Comparison of ENCODE assay signal across 16 cellular contexts in the genomic region with DNA sequence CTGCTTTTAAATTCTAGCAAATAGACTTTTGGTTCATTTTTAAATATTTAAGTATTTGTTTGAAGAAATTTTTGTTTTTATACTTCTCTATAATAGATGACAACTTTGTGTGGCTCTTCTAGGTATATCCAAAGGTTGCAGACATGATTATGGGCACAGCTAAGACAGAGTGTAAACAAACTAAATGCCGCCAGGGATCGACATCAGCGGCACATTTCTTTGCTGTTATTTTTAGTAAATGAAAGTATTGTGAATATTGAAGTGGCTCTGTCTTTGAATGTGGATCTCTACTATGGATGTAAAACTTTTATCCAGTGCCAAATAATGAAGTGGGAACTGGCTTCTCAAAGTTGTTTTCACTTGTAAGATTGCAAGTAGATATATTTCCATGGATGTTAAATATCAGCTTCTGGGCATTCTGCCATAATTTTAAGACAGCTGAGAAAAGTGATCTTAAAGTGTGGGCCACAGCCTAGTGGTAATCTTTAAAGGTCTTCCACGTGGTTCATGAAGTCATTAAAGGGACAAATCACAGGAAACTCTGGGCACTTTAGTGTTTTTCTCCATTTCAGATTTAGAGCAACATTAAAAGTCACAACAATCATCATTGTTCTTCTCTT.
DNase-seq lines count a peak whose midpoint lies in the region; ATAC-seq and TF ChIP-seq lines count a peak whose summit lies in the region.
"Had no signal": no experiment of that assay in that cellular context is flagged by ENCODE, and none has a peak within 500 bp of the region (broad histone marks: within the 10 kb centered on the region; RNA-seq: fewer than 3 reads in every experiment).

No MANE protein-coding gene starts in this region.

- POLR2A ChIA-PET in OCI-LY7 (lab: Charles Lee): interaction anchor here (0.6 to 1.3 kb wide), 5 partner anchors 9 to 75 kb away, joined by 3 to 5 read pairs (median 3); no protein-coding TSS in a partner anchor

- ATAC-seq in HG03521 (IDR thresholded peaks at IDR 0.05; ENCODE audit: unreplicated experiment): no peak

- no peak overlapping the region for H3K27ac Mint-ChIP-seq in osteocyte (ENCODE audit: unreplicated experiment)
- H3K27ac Mint-ChIP-seq: activated CD4-positive, alpha-beta memory T cell treated with anti-CD3 and anti-CD28 coated beads for 36 hours had no signal

- H3K4me1 Mint-ChIP-seq in osteocyte (ENCODE audit: unreplicated experiment): peaks cover 5% of the 10 kb centered on the region

- H3K9me3 ChIP-seq in OCI-LY7 (ENCODE audit: low read length) (peaks cover 38% of the 10 kb centered on the region), fibroblast of lung (ENCODE audit: control insufficient read depth, insufficient read depth, low read depth, low read length) (no peaks in the 10 kb centered on the region)

- in situ Hi-C loops in GM13977 (cut with MboI; ENCODE audit: low pct_unique_long_range_greater_than_20kb, low sequenced_read_pairs, unreplicated experiment): no loop called here

- no TSS peak for BruUV-seq in OCI-LY7 (replicated peaks; lab: Mats Ljungman, UMichigan)

- H3K4me3 ChIP-seq in OCI-LY7 (ENCODE audit: low read depth, low read length, poor library complexity, severe bottlenecking): no peak overlapping the region
- H3K4me3 ChIP-seq in fibroblast of lung (replicated peaks in 1 of 4; ENCODE audit: control extremely low read depth in 1 of 4, insufficient read depth in 1 of 4, low read depth in 3 of 4, low read length in 4 of 4): no peak overlapping the region
- H3K4me3 ChIP-seq in skeletal muscle cell (ENCODE audit: low read depth, low read length): no peak overlapping the region
- H3K4me3 ChIP-seq: heart left ventricle had no signal

- H3K4me3 Mint-ChIP-seq in osteocyte (ENCODE audit: unreplicated experiment): no peak overlapping the region
- H3K4me3 Mint-ChIP-seq: activated CD4-positive, alpha-beta memory T cell treated with anti-CD3 and anti-CD28 coated beads for 36 hours; neural crest cell had no signal

- CTCF ChIA-PET in OCI-LY7 (lab: Charles Lee; ENCODE audit: unreplicated experiment): no interaction called here

- peak overlapping the region; percentile 96 for H2AFZ ChIP-seq in OCI-LY7 (ENCODE audit: low read length)
- no peak overlapping the region for H2AFZ ChIP-seq in fibroblast of lung (ENCODE audit: low read length)

- peaks cover 10% of the 10 kb centered on the region for H3K36me3 Mint-ChIP-seq in osteocyte (ENCODE audit: unreplicated experiment)
- H3K36me3 Mint-ChIP-seq: activated CD4-positive, alpha-beta memory T cell treated with anti-CD3 and anti-CD28 coated beads for 36 hours had no signal

- H3K9me2 ChIP-seq in OCI-LY7 (ENCODE audit: insufficient read depth, low read length): no peaks in the 10 kb centered on the region

- H3K4me1 ChIP-seq in OCI-LY7 (ENCODE audit: insufficient read depth, low read length, poor library complexity, severe bottlenecking): peaks cover 8% of the 10 kb centered on the region
- no peaks in the 10 kb centered on the region for H3K4me1 ChIP-seq in fibroblast of lung (ENCODE audit: control insufficient read depth, extremely low read depth, insufficient read depth, low read length)

- H3K4me2 ChIP-seq in OCI-LY7 (ENCODE audit: low read length): no peak overlapping the region
- H3K4me2 ChIP-seq in fibroblast of lung (ENCODE audit: extremely low read depth, insufficient read depth, low read length): no peak overlapping the region

- H3K79me2 ChIP-seq in OCI-LY7 (ENCODE audit: insufficient read depth, low read depth, low read length) (no peaks in the 10 kb centered on the region), fibroblast of lung (ENCODE audit: control insufficient read depth, insufficient read depth, low read length) (no peaks in the 10 kb centered on the region)

- TF ChIP-seq CTCF in OCI-LY7 (conservative IDR thresholded peaks at IDR 0.05; ENCODE audit: low read length): no peak
- TF ChIP-seq CTCF in fibroblast of lung (conservative IDR thresholded peaks at IDR 0.05 in 1 of 2, IDR thresholded peaks at IDR 0.05 in 1 of 2; ENCODE audit: low read depth in 1 of 2, low read length in 2 of 2): no peak
- TF ChIP-seq CTCF in osteocyte (IDR thresholded peaks at IDR 0.05): no peak
- no peak for TF ChIP-seq CTCF in GM13977 (IDR thresholded peaks at IDR 0.05; ENCODE audit: extremely low read depth, insufficient read depth, missing control alignments)

- no peak overlapping the region for H3K9ac ChIP-seq in fibroblast of lung (ENCODE audit: insufficient read depth, low read length)

- H3K27me3 Mint-ChIP-seq in osteocyte (ENCODE audit: unreplicated experiment): no peaks in the 10 kb centered on the region
- H3K27me3 Mint-ChIP-seq: activated CD4-positive, alpha-beta memory T cell treated with anti-CD3 and anti-CD28 coated beads for 36 hours had no signal

- peaks cover 17% of the 10 kb centered on the region for H3K9me3 Mint-ChIP-seq in osteocyte (ENCODE audit: unreplicated experiment)

- intact Hi-C loops in OCI-LY7 (cut with micrococcal nuclease; ENCODE audit: unreplicated experiment): no loop called here

- no peaks in the 10 kb centered on the region for H4K20me1 ChIP-seq in OCI-LY7 (ENCODE audit: insufficient read depth, low read length)
- H4K20me1 ChIP-seq in fibroblast of lung (ENCODE audit: control insufficient read depth, extremely low read depth, insufficient read depth, low read length): no peaks in the 10 kb centered on the region

- H3K27ac ChIP-seq in OCI-LY7 (ENCODE audit: low read depth, low read length, poor library complexity, severe bottlenecking) (no peak overlapping the region), fibroblast of lung (ENCODE audit: insufficient read depth, low read length) (no peak overlapping the region)
- H3K27ac ChIP-seq: heart left ventricle had no signal

- H3K27me3 ChIP-seq in fibroblast of lung (ENCODE audit: control insufficient read depth, insufficient read depth, low read length): no peaks in the 10 kb centered on the region
- H3K27me3 ChIP-seq: heart left ventricle had no signal

- H3K36me3 ChIP-seq in OCI-LY7 (ENCODE audit: insufficient read depth, low read length) (peaks cover 3% of the 10 kb centered on the region; the same call in 1 of the 2 replicates), fibroblast of lung (ENCODE audit: control insufficient read depth, insufficient read depth, low read length) (no peaks in the 10 kb centered on the region)
- H3K36me3 ChIP-seq: heart left ventricle had no signal

- peak; percentile 40 for DNase-seq in DMS53 (lab: John Stamatoyannopoulos, UW)
- DNase-seq in DMS53 treated with DMSO at 0.1 percent for 48 hours (lab: John Stamatoyannopoulos, UW; ENCODE audit: unreplicated experiment): no peak
- DNase-seq in OCI-LY7 (ENCODE audit: low spot score): no peak
- DNase-seq in fibroblast of lung (ENCODE audit: low read depth in 2 of 2): peak; percentile 43 to 90
- peak; percentile 41 for DNase-seq in skeletal muscle cell (ENCODE audit: low read depth)
- DNase-seq in osteocyte (ENCODE audit: extremely low spot score, unreplicated experiment): no peak
- no peak for DNase-seq in GM13977 (ENCODE audit: low spot score)
- DNase-seq: activated CD4-positive, alpha-beta memory T cell treated with anti-CD3 and anti-CD28 coated beads for 36 hours; activated effector memory CD4-positive, alpha-beta T cell treated with anti-CD3 and anti-CD28 coated beads, Interleukin-2, amount 50 U/mL, for 16 hours; effector memory CD4-positive, alpha-beta T cell; heart left ventricle; NCI-H1092; NCI-H510A; stimulated activated CD4-positive, alpha-beta T cell treated with anti-CD3 and anti-CD28 coated beads, Interleukin-12 subunit alpha, Interleukin-12 subunit beta, amount 100 ng/mL, for 4 hours had no signal

Comparison
In these comparisons a context has a peak if more than half of its experiments do, and no peak if none do; other contexts are left out.
1. DNase-seq: peak in DMS53 (single experiment), fibroblast of lung (2 of 2) and skeletal muscle cell (single experiment); none in DMS53 treated with DMSO at 0.1 percent for 48 hours (single experiment), OCI-LY7 (single experiment), osteocyte (single experiment) and GM13977 (single experiment).